Comparison of ENCODE assay signal across 9 cellular contexts in the genomic region with DNA sequence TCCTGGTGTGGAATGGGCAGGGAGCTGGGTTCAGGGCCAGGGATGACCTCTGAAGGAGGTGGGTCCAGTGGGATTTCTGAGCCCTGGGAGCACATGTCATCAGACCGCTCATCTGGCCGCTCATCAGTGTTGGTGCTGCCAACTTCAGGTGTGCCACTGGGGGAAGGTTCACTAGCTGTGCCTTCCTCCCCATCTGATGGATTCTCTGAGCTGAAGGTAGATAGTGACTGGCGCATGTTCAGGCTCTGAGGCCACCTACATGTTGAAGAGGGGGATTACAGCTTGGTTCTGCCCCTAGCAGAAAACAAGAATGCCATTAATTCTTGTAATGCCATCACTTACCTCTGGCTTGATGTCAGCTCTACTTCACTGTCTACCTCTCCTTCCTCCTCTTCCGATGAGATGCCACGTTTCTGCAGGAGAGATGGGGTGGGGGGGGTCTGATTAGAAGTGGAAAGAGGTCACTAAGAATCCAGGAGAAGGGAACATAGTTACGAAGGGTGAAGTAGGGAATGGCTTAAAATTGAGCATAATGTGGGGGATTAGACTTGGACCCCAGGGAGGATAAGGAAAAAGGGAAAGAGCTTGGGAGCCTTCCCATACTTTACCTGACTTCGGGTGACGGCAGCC. TPM values are rescaled to one million over a fixed set of nuclear protein-coding genes. Genes with fewer than 3 reads are reported as not detected.
A peak's percentile ranks its signal among the peaks of the same experiment; 100 is the strongest.
DNase-seq lines count a peak whose midpoint lies in the region; TF ChIP-seq lines count a peak whose summit lies in the region.
"Had no signal": no experiment of that assay in that cellular context is flagged by ENCODE, and none has a peak within 500 bp of the region (broad histone marks: within the 10 kb centered on the region; RNA-seq: fewer than 3 reads in every experiment).

No MANE protein-coding gene starts in this region.

- H3K27ac ChIP-seq in DOHH2 (ENCODE audit: low read depth, low read length) (no peak overlapping the region), KMS-11 (peak overlapping the region; percentile 12; the same call in 1 of the 2 replicates), Peyer's patch (no peak overlapping the region)

- H3K4me1 ChIP-seq in DOHH2 (ENCODE audit: control insufficient read depth, low read length), result no peaks in the 10 kb centered on the region
- H3K4me1 ChIP-seq in KMS-11 (ENCODE audit: low read depth, poor library complexity, severe bottlenecking), result peaks cover 52% of the 10 kb centered on the region
- peaks cover 0 to 19% (median 2%) of the 10 kb centered on the region in 4 donors for H3K4me1 ChIP-seq in Peyer's patch

- H3K9me3 ChIP-seq in DOHH2 (ENCODE audit: control insufficient read depth, insufficient read depth, low read length), result no peaks in the 10 kb centered on the region
- no peaks in the 10 kb centered on the region for H3K9me3 ChIP-seq in Peyer's patch

- no peaks in the 10 kb centered on the region for H3K27me3 ChIP-seq in DOHH2 (ENCODE audit: control insufficient read depth, low read length)
- no peaks in the 10 kb centered on the region for H3K27me3 ChIP-seq in KMS-11 (ENCODE audit: insufficient read depth, low read depth)
- H3K27me3 ChIP-seq in Peyer's patch, result no peaks in the 10 kb centered on the region

- H3K4me3 Mint-ChIP-seq in nephron, result no peak overlapping the region

- H3K27me3 Mint-ChIP-seq in nephron (ENCODE audit: low read depth), result no peaks in the 10 kb centered on the region

- peak; percentile 50 for TF ChIP-seq CTCF in DOHH2 (IDR thresholded peaks at IDR 0.05; ENCODE audit: low read depth, low read length, poor library complexity, severe bottlenecking)
- peak; percentile 71 for TF ChIP-seq CTCF in KMS-11 (conservative IDR thresholded peaks at IDR 0.05; ENCODE audit: low read depth, low read length)
- TF ChIP-seq CTCF in astrocyte of the spinal cord (IDR thresholded peaks at IDR 0.05; ENCODE audit: low read depth, low read length), result peak; percentile 24
- peak in 2 of 3 experiments; percentile 18 to 39 for TF ChIP-seq CTCF in nephron (IDR thresholded peaks at IDR 0.05; ENCODE audit: unreplicated experiment in 3 of 3)
- TF ChIP-seq CTCF in Peyer's patch (IDR thresholded peaks at IDR 0.05), result peak in 1 of 6 experiments; percentile 5

- peaks cover 61% of the 10 kb centered on the region for H3K36me3 Mint-ChIP-seq in nephron (ENCODE audit: low read depth)

- H3K9me3 Mint-ChIP-seq in nephron, result no peaks in the 10 kb centered on the region

- peaks cover 20% of the 10 kb centered on the region for H4K20me1 ChIP-seq in DOHH2 (ENCODE audit: control insufficient read depth, insufficient read depth, low read depth, low read length)
- peaks cover 27% of the 10 kb centered on the region for H4K20me1 ChIP-seq in KMS-11 (ENCODE audit: insufficient read depth)

- in situ Hi-C loops in astrocyte of the spinal cord (cut with HindIII; ENCODE audit: low sequenced_read_pairs), result no loop called here

- peaks cover 5% of the 10 kb centered on the region for H3K4me1 Mint-ChIP-seq in nephron

- H3K4me3 ChIP-seq in DOHH2 (ENCODE audit: low read length) (no peak overlapping the region), KMS-11 (IDR thresholded peaks at IDR 0.05; ENCODE audit: insufficient read depth, low read depth, low read length) (no peak overlapping the region), astrocyte of the spinal cord (ENCODE audit: low read depth, low read length) (no peak overlapping the region), Peyer's patch (no peak overlapping the region)

- TF ChIP-seq POLR2A in Peyer's patch (IDR thresholded peaks at IDR 0.05), result no peak

- peaks cover 59% of the 10 kb centered on the region for H3F3A ChIP-seq in DOHH2 (ENCODE audit: control insufficient read depth, insufficient read depth)

- H3K9ac ChIP-seq in KMS-11, result no peak overlapping the region

- no peak for DNase-seq in astrocyte of the spinal cord (ENCODE audit: low read depth, low spot score)
- no peak for DNase-seq in Peyer's patch
- no peak for DNase-seq in cerebellum (ENCODE audit: low spot score)
- DNase-seq in COLO829 (ENCODE audit: low spot score), result no peak
- no peak for DNase-seq in H4 (ENCODE audit: low spot score)

- H3K79me2 ChIP-seq in DOHH2 (ENCODE audit: control insufficient read depth, low read length) (peaks cover 6% of the 10 kb centered on the region), KMS-11 (ENCODE audit: insufficient read depth, low read depth) (peaks cover 34% of the 10 kb centered on the region)

- peaks cover 85% of the 10 kb centered on the region for H3K36me3 ChIP-seq in DOHH2 (ENCODE audit: control insufficient read depth, low read length)
- peaks cover 49% of the 10 kb centered on the region for H3K36me3 ChIP-seq in KMS-11 (ENCODE audit: insufficient read depth)
- H3K36me3 ChIP-seq in Peyer's patch, result peaks cover 0 to 84% (median 0%) of the 10 kb centered on the region in 3 donors

- peak overlapping the region; percentile 22 to 79 (median 43) for H3K27ac Mint-ChIP-seq in nephron

- H3K4me2 ChIP-seq in DOHH2 (ENCODE audit: low read length) (no peak overlapping the region), KMS-11 (no peak overlapping the region)

- H2AFZ ChIP-seq in KMS-11 (ENCODE audit: low read depth), result no peak overlapping the region

- no peaks in the 10 kb centered on the region for H3K9me2 ChIP-seq in DOHH2 (replicated peaks; ENCODE audit: control insufficient read depth, low read length)

RNA-seq across cellular contexts. Expression of a gene that starts 17.2 kb away (rescaled TPM):
- total RNA-seq in Peyer's patch, result 10 to 100 TPM in 3 of 4 donors, 1 to 10 TPM in 1; 6.5 to 44.6 (median 11.6) TPM
- total RNA-seq in cerebellum, result 32.9 TPM
- total RNA-seq in H4 (2014; rRNA removed; shearing (Covaris generic)), result 9.1 and 14.3 TPM in 2 replicates

RNA-seq across cellular contexts. Expression of a gene that starts 19.0 kb away (rescaled TPM):
- 10 to 100 TPM; 25.7 to 30.3 (median 27.2) TPM for total RNA-seq in Peyer's patch
- total RNA-seq in cerebellum, result 26.4 TPM
- total RNA-seq in H4 (2014; rRNA removed; shearing (Covaris generic)), result 46.4 and 47.0 TPM in 2 replicates

RNA-seq across cellular contexts. Expression of a gene that starts 25.2 kb away (rescaled TPM):
- total RNA-seq in Peyer's patch (not detected), cerebellum (not detected)
- total RNA-seq in H4 (2014; rRNA removed; shearing (Covaris generic)), result not detected in 2 replicates
- total RNA-seq: dermis microvascular lymphatic vessel endothelial cell had no signal

RNA-seq across cellular contexts. Expression of a gene that starts 30.2 kb away (rescaled TPM):
- total RNA-seq in Peyer's patch, result 100 to 1,000 TPM; 384 to 549 (median 500) TPM
- 280 TPM for total RNA-seq in cerebellum
- total RNA-seq in H4 (2014; rRNA removed; shearing (Covaris generic)), result 187 and 206 TPM in 2 replicates

RNA-seq across cellular contexts. Expression of a gene that starts 40.5 kb away (rescaled TPM):
- total RNA-seq in Peyer's patch, result 100 to 1,000 TPM; 160 to 541 (median 423) TPM
- total RNA-seq in cerebellum, result 6.2 TPM
- 59.6 and 110 TPM in 2 replicates for total RNA-seq in H4 (2014; rRNA removed; shearing (Covaris generic))
